3 cellular contexts compared by ENCODE assay signal in the genomic region with DNA sequence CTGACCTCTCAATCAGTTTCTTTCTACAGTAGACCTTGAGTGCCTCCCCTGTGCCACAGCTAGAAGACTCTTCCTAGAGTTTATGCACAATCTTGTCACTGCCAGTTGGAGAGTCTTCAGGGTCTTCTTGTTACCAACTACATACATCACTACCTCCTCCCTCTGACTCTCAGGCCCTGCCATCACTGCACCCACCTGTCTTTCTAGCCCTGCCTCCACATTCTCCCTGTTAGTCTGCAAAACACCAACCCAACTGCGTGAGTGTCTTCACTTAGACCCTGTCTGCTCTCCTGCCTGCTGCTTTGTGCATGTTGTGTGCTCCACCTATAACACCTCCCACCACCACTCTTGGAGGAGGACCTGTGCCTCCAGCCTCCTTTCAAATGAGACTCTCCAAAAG.
"Had no signal": no experiment of that assay in that cellular context is flagged by ENCODE, and none has a peak within 500 bp of the region (broad histone marks: within the 10 kb centered on the region; RNA-seq: fewer than 3 reads in every experiment).

No MANE protein-coding gene starts in this region.

- DNase-seq: GDM1, GF-D8 had no signal

- H3K4me3 ChIP-seq: GM12878 had no signal

- ATAC-seq: GM12878 had no signal
